In the genomic region with DNA sequence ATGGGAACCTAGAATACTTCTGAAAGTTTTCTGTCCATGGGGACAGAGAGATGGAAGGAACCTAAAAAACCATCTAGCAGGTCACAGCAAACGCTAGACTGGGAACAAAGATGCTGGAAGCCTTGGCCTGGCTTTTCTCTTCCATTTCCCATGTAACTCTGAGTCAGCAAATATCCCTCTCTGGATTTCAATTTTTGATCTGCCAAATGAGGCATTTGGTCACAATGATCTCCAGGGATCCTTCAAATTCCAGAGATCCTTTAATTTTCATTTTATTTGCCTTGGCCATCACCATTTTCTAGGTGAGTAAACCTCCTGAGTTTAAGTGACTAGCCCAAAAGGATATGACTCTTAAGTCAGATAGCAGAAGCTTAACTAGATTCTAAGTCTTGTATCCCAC, we compare ENCODE assay signal across 2 cellular contexts.
TF ChIP-seq lines count a peak whose summit lies in the region.

No MANE protein-coding gene starts in this region.

TF ChIP-seq in A549, 52 proteins besides CTCF, POLR2A, EP300 and RAD21:
- TF ChIP-seq EHF (CRISPR knock-in tag; IDR thresholded peaks at IDR 0.05) (no peak), PHF8 (IDR thresholded peaks at IDR 0.05; ENCODE audit: borderline replicate concordance, low read depth) (no peak), MAFK (IDR thresholded peaks at IDR 0.05; ENCODE audit: partially characterized antibody) (peak; percentile 56)

TF ChIP-seq in H1, 55 proteins besides CTCF, POLR2A, EP300 and RAD21:
- TF ChIP-seq MAX (IDR thresholded peaks at IDR 0.05) (no peak), MAFK (IDR thresholded peaks at IDR 0.05; ENCODE audit: low read depth, low read length) (0 out of 2 replicates have a peak, but pooled peaks have one; percentile 4), FOSL1 (IDR thresholded peaks at IDR 0.05; ENCODE audit: insufficient read depth, low read depth, low read length) (no peak), HDAC6 (IDR thresholded peaks at IDR 0.05; ENCODE audit: low read depth, low read length) (no peak)
TF ChIP-seq in H1: peak in this region for 1.
